In the genomic region with DNA sequence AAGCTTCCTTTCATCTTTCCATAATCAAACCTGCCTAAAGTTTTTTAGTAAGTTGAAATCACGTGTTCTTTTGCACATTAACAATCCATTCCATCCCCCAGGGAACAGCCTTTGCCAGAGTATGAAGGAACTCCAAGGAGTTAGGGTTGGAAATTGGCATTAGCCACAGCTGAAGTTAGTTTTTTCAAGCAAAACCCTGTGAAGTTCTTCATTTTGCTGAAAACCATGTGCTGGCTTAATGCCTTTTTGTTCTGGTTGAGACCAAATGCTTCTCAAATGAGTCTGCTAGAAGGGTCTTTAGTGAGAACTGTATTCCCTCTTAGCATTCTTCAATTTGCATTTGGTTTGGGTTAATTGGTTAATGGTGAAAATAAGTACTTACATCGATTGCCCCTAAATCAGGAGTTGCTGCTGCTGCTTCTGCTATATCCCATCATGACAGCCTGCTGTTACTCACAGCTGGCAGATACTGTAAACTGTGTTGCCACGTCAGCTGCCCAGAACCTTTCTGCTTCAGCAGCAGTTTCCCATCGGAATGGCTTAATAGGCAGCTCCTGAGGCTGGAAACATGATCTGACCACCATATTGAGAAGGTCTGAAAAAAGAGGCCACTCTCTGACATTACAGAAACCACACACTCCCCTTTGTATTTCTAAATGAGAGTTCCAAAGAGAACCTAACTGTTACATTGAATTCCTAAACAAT, we compare ENCODE assay signal across 1 cellular context.
TF ChIP-seq lines count a peak whose summit lies in the region.

No MANE protein-coding gene starts in this region.

TF ChIP-seq in GM12878, 131 proteins besides CTCF, POLR2A, EP300 and RAD21 (continued from another document):
- TF ChIP-seq ZBTB11 (CRISPR knock-in tag; IDR thresholded peaks at IDR 0.05) (peak; percentile 59), YY1 (IDR thresholded peaks at IDR 0.05; ENCODE audit: low read depth, low read length) (peak; percentile 83)
